1 cellular context compared by ENCODE assay signal in the genomic region with DNA sequence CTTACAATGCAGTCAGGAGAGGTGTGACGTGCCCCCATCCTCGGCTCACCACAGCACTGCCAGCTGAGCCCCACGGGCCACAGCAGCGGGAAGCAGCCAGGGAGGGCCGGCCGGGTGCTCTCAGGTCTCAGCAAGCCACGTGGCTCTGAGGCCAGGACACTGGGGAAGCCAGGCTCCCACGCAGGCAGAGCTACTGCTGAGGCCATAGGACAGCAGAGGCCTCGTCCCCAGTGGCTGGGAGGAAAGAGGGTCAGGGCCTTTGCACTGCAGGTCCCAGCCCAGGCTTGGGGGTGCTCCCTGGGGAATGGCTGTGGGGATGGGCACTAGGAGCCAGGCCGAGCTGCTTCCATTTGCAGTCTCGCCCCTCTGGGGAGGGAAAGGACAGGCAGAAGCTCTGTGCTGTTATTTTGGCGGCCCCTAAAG.
TF ChIP-seq lines count a peak whose summit lies in the region.

No MANE protein-coding gene starts in this region.

TF ChIP-seq in H1, 55 proteins besides CTCF, POLR2A, EP300 and RAD21:
- TF ChIP-seq USF2 (IDR thresholded peaks at IDR 0.05; ENCODE audit: low read length) (no peak), TBP (IDR thresholded peaks at IDR 0.05; ENCODE audit: low read depth, low read length) (no peak), SRF (IDR thresholded peaks at IDR 0.05; ENCODE audit: low read depth, low read length) (no peak)
